ENCODE assay signal across 9 cellular contexts in the genomic region with DNA sequence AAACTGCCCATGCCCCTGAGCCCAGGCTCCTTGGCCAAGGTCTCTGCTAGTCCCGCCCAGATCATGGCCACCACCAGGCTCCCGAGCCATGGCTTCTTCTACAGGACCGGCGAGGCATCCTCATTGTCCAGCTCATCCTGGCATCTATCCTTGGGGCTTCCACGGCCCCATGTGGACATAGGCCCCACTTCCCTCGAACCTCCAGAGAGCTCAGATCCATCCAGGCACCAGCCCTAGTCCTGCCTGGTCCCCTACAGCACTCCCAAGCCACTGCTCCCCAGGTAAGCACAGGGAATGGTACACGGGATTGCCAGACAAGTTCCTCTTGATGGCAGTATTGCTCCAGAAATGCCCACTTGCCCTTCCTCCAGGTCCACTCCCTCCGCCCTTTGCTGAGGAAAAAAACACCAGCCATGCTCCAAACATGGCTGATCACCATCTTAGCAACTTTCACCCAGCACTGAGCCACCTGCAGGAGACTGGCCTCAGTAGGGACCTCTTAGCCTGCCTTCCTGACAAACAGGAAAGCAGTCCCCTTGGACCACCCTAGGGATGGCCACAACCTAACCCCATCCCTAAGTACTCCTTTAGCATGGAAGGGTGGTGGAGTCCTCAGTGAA.
DNase-seq lines count a peak whose midpoint lies in the region; ATAC-seq and TF ChIP-seq lines count a peak whose summit lies in the region.
"Had no signal": no experiment of that assay in that cellular context is flagged by ENCODE, and none has a peak within 500 bp of the region (broad histone marks: within the 10 kb centered on the region; RNA-seq: fewer than 3 reads in every experiment).

No MANE protein-coding gene starts in this region.

- DNase-seq in NCI-H187 (lab: John Stamatoyannopoulos, UW) (peak; percentile 30 to 36), NCI-H187 treated with DMSO at 0.1 percent for 48 hours (lab: John Stamatoyannopoulos, UW) (no peak), NCI-H2107 treated with DMSO at 0.1 percent for 48 hours (lab: John Stamatoyannopoulos, UW; ENCODE audit: unreplicated experiment) (peak; percentile 87), progenitor cell of endocrine pancreas (ENCODE audit: low spot score, unreplicated experiment) (no peak), SIG-M5 treated with dmso at 0.1 percent for 504 hours (lab: John Stamatoyannopoulos, UW; ENCODE audit: unreplicated experiment) (no peak)
- peak; percentile 79 for DNase-seq in central memory CD4-positive, alpha-beta T cell
- DNase-seq in activated CD4-positive, alpha-beta T cell treated with anti-CD3 and anti-CD28 coated beads, Interleukin-2, amount 50 U/mL, for 48 hours = no peak

- H3K4me3 Mint-ChIP-seq in progenitor cell of endocrine pancreas (ENCODE audit: low read depth) = no peak overlapping the region

- peak; percentile 90 for ATAC-seq in HG02678 (IDR thresholded peaks at IDR 0.05; ENCODE audit: unreplicated experiment)
- ATAC-seq: A549 had no signal

- H3K27ac Mint-ChIP-seq in progenitor cell of endocrine pancreas = no peak overlapping the region

- peak; percentile 16 for TF ChIP-seq CTCF in progenitor cell of endocrine pancreas (IDR thresholded peaks at IDR 0.05; ENCODE audit: unreplicated experiment)

- H3K4me1 Mint-ChIP-seq in progenitor cell of endocrine pancreas (ENCODE audit: low read depth) = peaks cover 1% of the 10 kb centered on the region

- H3K27me3 Mint-ChIP-seq in progenitor cell of endocrine pancreas = no peaks in the 10 kb centered on the region

- peaks cover 24% of the 10 kb centered on the region for H3K36me3 Mint-ChIP-seq in progenitor cell of endocrine pancreas (ENCODE audit: insufficient read depth)

- H3K9me3 Mint-ChIP-seq in progenitor cell of endocrine pancreas (ENCODE audit: low read depth) = peaks cover 8% of the 10 kb centered on the region

Comparison
In these comparisons a context has a peak if more than half of its experiments do, and no peak if none do; other contexts are left out.
1. DNase-seq: peak in NCI-H187 (2 of 2), NCI-H2107 treated with DMSO at 0.1 percent for 48 hours (single experiment) and central memory CD4-positive, alpha-beta T cell (single experiment); none in NCI-H187 treated with DMSO at 0.1 percent for 48 hours (single experiment), progenitor cell of endocrine pancreas (single experiment), activated CD4-positive, alpha-beta T cell treated with anti-CD3 and anti-CD28 coated beads, Interleukin-2, amount 50 U/mL, for 48 hours (0 of 2) and SIG-M5 treated with dmso at 0.1 percent for 504 hours (single experiment).